10 cellular contexts compared by ENCODE assay signal in genomic region chr5:65061974-65062353, GRCh38.
A peak's percentile ranks its signal among the peaks of the same experiment; 100 is the strongest.
DNase-seq lines count a peak whose midpoint lies in the region; ATAC-seq and TF ChIP-seq lines count a peak whose summit lies in the region.
"Had no signal": no experiment of that assay in that cellular context is flagged by ENCODE, and none has a peak within 500 bp of the region (broad histone marks: within the 10 kb centered on the region; RNA-seq: fewer than 3 reads in every experiment).

No MANE protein-coding gene starts in this region.

- no peak for TF ChIP-seq POLR2A in uterus (IDR thresholded peaks at IDR 0.05)

- no peaks in the 10 kb centered on the region for H3K9me3 ChIP-seq in left ventricle myocardium inferior (replicated peaks)
- no peaks in the 10 kb centered on the region for H3K9me3 ChIP-seq in heart right ventricle
- no peaks in the 10 kb centered on the region for H3K9me3 ChIP-seq in uterus

- 80 to 83% methylated on average over 1 of the region's 1 CpG for WGBS in heart right ventricle, 2 donors

- H3K4me1 ChIP-seq in left ventricle myocardium inferior: peaks cover 17% of the 10 kb centered on the region
- H3K4me1 ChIP-seq in heart right ventricle: peaks cover 0 to 27% (median 18%) of the 10 kb centered on the region in 9 donors
- peaks cover 8 to 12% of the 10 kb centered on the region in 2 donors for H3K4me1 ChIP-seq in uterus

- H3K27ac ChIP-seq in left ventricle myocardium inferior (replicated peaks) (peak overlapping the region; percentile 81), heart right ventricle (peak overlapping the region in 3 of 10 donors; percentile 0 to 87 (median 79)), uterus (peak overlapping the region; percentile 73 to 78)

- no peaks in the 10 kb centered on the region for H3K27me3 ChIP-seq in left ventricle myocardium inferior (ENCODE audit: low read depth)
- H3K27me3 ChIP-seq in heart right ventricle: no peaks in the 10 kb centered on the region
- H3K27me3 ChIP-seq in uterus: no peaks in the 10 kb centered on the region

- H3K4me3 ChIP-seq in left ventricle myocardium inferior: no peak overlapping the region
- no peak overlapping the region for H3K4me3 ChIP-seq in heart right ventricle
- no peak overlapping the region for H3K4me3 ChIP-seq in uterus

- ATAC-seq in heart right ventricle (no peak), HG02588 (IDR thresholded peaks at IDR 0.05; ENCODE audit: unreplicated experiment) (peak; percentile 22), HG03432 (IDR thresholded peaks at IDR 0.05; ENCODE audit: unreplicated experiment) (peak; percentile 47)
- ATAC-seq in stimulated activated naive CD8-positive, alpha-beta T cell treated with anti-CD3 and anti-CD28 coated beads, Interleukin-15, Interleukin-2, amounts not matched to agents 100 U/mL and 50 U/mL, for 24 hours: no peak

- DNase-seq in left ventricle myocardium inferior: no peak
- no peak for DNase-seq in heart right ventricle
- DNase-seq in uterus: no peak
- no peak for DNase-seq in NCI-H146 treated with DMSO at 0.1 percent for 48 hours (lab: John Stamatoyannopoulos, UW; ENCODE audit: unreplicated experiment)
- no peak for DNase-seq in stimulated activated naive CD8-positive, alpha-beta T cell treated with anti-CD3 and anti-CD28 coated beads, Interleukin-15, Interleukin-2, amounts not matched to agents 100 U/mL and 50 U/mL, for 24 hours
- DNase-seq in SIG-M5 treated with dmso at 0.1 percent for 504 hours (lab: John Stamatoyannopoulos, UW; ENCODE audit: unreplicated experiment): no peak
- DNase-seq: endodermal cell, Kasumi-1 had no signal

- H3K36me3 ChIP-seq in left ventricle myocardium inferior (no peaks in the 10 kb centered on the region), heart right ventricle (no peaks in the 10 kb centered on the region), uterus (no peaks in the 10 kb centered on the region)

- intact Hi-C loops in left ventricle myocardium inferior (cut with micrococcal nuclease) (no loop called here), heart right ventricle (cut with DNase I) (loop anchor here in 1 of 10 donors (5.0 kb wide), 1 partner anchor 40 kb away; no protein-coding TSS in a partner anchor), uterus (cut with DNase I; ENCODE audit: low total_unique reads) (no loop called here)

- no peak for TF ChIP-seq CTCF in left ventricle myocardium inferior (IDR thresholded peaks at IDR 0.05; ENCODE audit: borderline replicate concordance)
- TF ChIP-seq CTCF in heart right ventricle (IDR thresholded peaks at IDR 0.05): no peak
- no peak for TF ChIP-seq CTCF in uterus (IDR thresholded peaks at IDR 0.05)

Comparison
In these comparisons a context has a peak if more than half of its experiments do, and no peak if none do; other contexts are left out.
1. ATAC-seq: peak in HG02588 (single experiment) and HG03432 (single experiment); none in heart right ventricle (0 of 8) and stimulated activated naive CD8-positive, alpha-beta T cell treated with anti-CD3 and anti-CD28 coated beads, Interleukin-15, Interleukin-2, amounts not matched to agents 100 U/mL and 50 U/mL, for 24 hours (single experiment).